12 cellular contexts compared by ENCODE assay signal in genomic region chr1:19790061-19790975, GRCh38. TPM values are rescaled to one million over a fixed set of nuclear protein-coding genes. Genes with fewer than 3 reads are reported as not detected.
"Had no signal": no experiment of that assay in that cellular context is flagged by ENCODE, and none has a peak within 500 bp of the region (broad histone marks: within the 10 kb centered on the region; RNA-seq: fewer than 3 reads in every experiment).

No MANE protein-coding gene starts in this region.

RNA-seq across cellular contexts. Expression of gene RNF186, which starts 24.8 kb away (rescaled TPM):
- total RNA-seq: activated naive CD4-positive, alpha-beta T cell treated with anti-CD3 and anti-CD28 coated beads, Interleukin-2, amount 50 U/mL, for 72 hours; adrenal gland; astrocyte; dorsolateral prefrontal cortex; endothelial cell of umbilical vein; esophagus muscularis mucosa; left lung; lung; naive thymus-derived CD8-positive, alpha-beta T cell; omental fat pad; urinary bladder; WTC11 had no signal
- polyA plus RNA-seq: adrenal gland; endothelial cell of umbilical vein; lung; naive thymus-derived CD8-positive, alpha-beta T cell; urinary bladder had no signal
